ENCODE assay signal across 16 cellular contexts in the genomic region with DNA sequence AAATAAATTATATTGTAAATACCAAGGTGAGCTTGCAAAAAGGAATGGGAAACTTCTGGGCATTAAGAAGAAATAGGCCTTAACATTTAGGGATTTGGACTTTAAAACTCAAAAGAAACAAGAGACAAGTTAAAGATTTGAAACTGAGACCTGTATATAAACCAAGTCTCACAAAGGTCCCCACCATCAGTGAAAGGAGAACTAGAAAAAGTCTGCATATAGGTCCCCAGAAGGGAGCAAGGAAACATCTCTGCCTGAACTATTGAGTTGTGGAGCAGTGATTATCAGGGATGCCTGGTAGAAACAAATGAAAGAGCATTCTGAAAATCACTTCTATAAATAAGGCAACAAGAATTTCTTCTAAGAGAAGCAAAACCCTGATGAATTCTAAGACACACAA. TPM values are rescaled to one million over a fixed set of nuclear protein-coding genes. Genes with fewer than 3 reads are reported as not detected.
DNase-seq lines count a peak whose midpoint lies in the region; ATAC-seq and TF ChIP-seq lines count a peak whose summit lies in the region.
"Had no signal": no experiment of that assay in that cellular context is flagged by ENCODE, and none has a peak within 500 bp of the region (broad histone marks: within the 10 kb centered on the region; RNA-seq: fewer than 3 reads in every experiment).

No MANE protein-coding gene starts in this region.

- H3K27me3 ChIP-seq in tibial nerve = no peaks in the 10 kb centered on the region
- H3K27me3 ChIP-seq: right atrium auricular region, uterus had no signal

- DNase-seq in GF-D8 (lab: John Stamatoyannopoulos, UW) (no peak), tibial nerve (ENCODE audit: low spot score in 2 of 2) (no peak), activated T-cell treated with anti-CD3 and anti-CD28 coated beads for 4 hours (no peak)
- DNase-seq: activated CD8-positive, alpha-beta T cell treated with anti-CD3 and anti-CD28 coated beads for 36 hours; activated effector memory CD4-positive, alpha-beta T cell treated with anti-CD3 and anti-CD28 coated beads, Interleukin-2, amount 50 U/mL, for 16 hours; DMS53; hippocampal formation; stimulated activated CD4-positive, alpha-beta T cell treated with anti-CD3 and anti-CD28 coated beads, Interleukin-4, amount 100 ng/mL, for 24 hours; uterus had no signal

- no peak overlapping the region for H3K27ac ChIP-seq in tibial nerve
- H3K27ac ChIP-seq: right atrium auricular region, uterus had no signal

- H3K4me3 ChIP-seq in tibial nerve = no peak overlapping the region
- H3K4me3 ChIP-seq: right atrium auricular region, uterus had no signal

- TF ChIP-seq CTCF in tibial nerve (IDR thresholded peaks at IDR 0.05) = no peak

- H3K36me3 ChIP-seq in tibial nerve = no peaks in the 10 kb centered on the region
- H3K36me3 ChIP-seq: right atrium auricular region, uterus had no signal

- TF ChIP-seq EP300 in tibial nerve (IDR thresholded peaks at IDR 0.05) = no peak

- no peaks in the 10 kb centered on the region for H3K4me1 ChIP-seq in tibial nerve
- H3K4me1 ChIP-seq: right atrium auricular region, uterus had no signal

- no peak for TF ChIP-seq POLR2A in tibial nerve (IDR thresholded peaks at IDR 0.05)

- peak; percentile 50 for ATAC-seq in GM18907 (IDR thresholded peaks at IDR 0.05; ENCODE audit: unreplicated experiment)
- peak; percentile 85 for ATAC-seq in GM21529 (IDR thresholded peaks at IDR 0.05; ENCODE audit: unreplicated experiment)
- peak; percentile 64 for ATAC-seq in HG03039 (IDR thresholded peaks at IDR 0.05; ENCODE audit: unreplicated experiment)
- peak; percentile 22 for ATAC-seq in HG03575 (IDR thresholded peaks at IDR 0.05; ENCODE audit: extremely low read depth, insufficient number of reproducible peaks, low FRiP score, unreplicated experiment)
- no peak for ATAC-seq in HG02840 (IDR thresholded peaks at IDR 0.05; ENCODE audit: low FRiP score, unreplicated experiment)
- ATAC-seq: activated CD8-positive, alpha-beta T cell treated with anti-CD3 and anti-CD28 coated beads for 36 hours; stimulated activated effector memory CD8-positive, alpha-beta T cell treated with anti-CD3 and anti-CD28 coated beads, Interleukin-12 subunit alpha, Interleukin-12 subunit beta, amount 100 ng/mL, for 72 hours had no signal

- no peaks in the 10 kb centered on the region for H3K9me3 ChIP-seq in tibial nerve
- H3K9me3 ChIP-seq: right atrium auricular region, uterus had no signal

RNA-seq across cellular contexts. Expression of a gene that starts 30.5 kb away (rescaled TPM):
- total RNA-seq in tibial nerve = 100 to 1,000 TPM in 2 of 4 donors, 10 to 100 TPM in 2; 97.1 to 114 (median 100) TPM
